In the genomic region with DNA sequence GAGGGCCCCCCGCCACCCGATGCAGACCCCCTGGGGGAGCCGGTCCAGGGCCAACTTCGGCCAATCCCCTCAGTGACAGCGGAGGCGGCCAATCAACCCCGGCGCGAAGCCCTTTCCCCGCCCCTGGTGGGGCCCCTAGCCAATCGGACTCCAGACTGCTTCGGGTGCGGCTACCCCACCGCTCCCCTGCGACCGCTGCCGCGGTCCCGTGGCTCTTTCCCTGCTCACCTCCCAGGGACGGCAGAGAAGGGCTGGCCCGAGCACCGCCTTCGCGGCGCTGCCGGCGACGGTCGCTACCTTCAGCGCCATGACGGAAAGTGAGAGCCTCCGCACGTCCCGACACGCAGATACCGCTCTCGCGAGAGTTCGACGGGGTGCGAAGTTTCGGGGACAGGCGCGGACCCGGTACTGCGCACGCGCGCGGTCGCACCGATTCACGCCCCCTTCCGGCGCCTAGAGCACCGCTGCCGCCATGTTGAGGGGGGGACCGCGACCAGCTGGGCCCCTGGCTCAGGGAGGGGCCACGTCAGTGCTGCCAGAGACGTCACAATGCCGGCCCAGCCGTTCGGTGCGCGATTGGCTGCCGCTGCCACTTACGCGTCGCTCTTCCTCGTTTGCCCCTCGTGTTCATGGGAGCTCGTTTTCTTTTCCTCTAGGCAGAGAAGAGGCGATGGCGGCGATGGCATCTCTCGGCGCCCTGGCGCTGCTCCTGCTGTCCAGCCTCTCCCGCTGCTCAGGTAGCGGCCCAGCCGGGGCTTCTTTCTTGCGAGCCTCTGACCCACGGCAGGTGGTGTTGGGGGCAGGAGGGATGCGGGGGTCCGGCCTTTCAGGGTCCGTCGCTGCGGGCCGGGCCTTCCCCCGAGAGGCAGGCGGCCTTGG, we compare ENCODE assay signal across 1 cellular context.
TF ChIP-seq lines count a peak whose summit lies in the region.

A gene (minus strand): TSS at position 358 of the 879 bp plus-strand sequence. CDS start 49 bp downstream, at position 309.
A gene (plus strand): TSS at position 651 of the 879 bp plus-strand sequence. CDS start 20 bp downstream, at position 671.

TF ChIP-seq in GM12878, 131 proteins besides CTCF, POLR2A, EP300 and RAD21 (continued from another document and continues in another):
- TF ChIP-seq, protein P1, sequence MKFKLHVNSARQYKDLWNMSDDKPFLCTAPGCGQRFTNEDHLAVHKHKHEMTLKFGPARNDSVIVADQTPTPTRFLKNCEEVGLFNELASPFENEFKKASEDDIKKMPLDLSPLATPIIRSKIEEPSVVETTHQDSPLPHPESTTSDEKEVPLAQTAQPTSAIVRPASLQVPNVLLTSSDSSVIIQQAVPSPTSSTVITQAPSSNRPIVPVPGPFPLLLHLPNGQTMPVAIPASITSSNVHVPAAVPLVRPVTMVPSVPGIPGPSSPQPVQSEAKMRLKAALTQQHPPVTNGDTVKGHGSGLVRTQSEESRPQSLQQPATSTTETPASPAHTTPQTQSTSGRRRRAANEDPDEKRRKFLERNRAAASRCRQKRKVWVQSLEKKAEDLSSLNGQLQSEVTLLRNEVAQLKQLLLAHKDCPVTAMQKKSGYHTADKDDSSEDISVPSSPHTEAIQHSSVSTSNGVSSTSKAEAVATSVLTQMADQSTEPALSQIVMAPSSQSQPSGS (IDR thresholded peaks at IDR 0.05; ENCODE audit: low read length) = no peak
- TF ChIP-seq IRF4 (IDR thresholded peaks at IDR 0.05; ENCODE audit: low read depth, low read length) (no peak), NFXL1 (IDR thresholded peaks at IDR 0.05; ENCODE audit: borderline replicate concordance) (no peak), KDM1A (IDR thresholded peaks at IDR 0.05; ENCODE audit: borderline replicate concordance) (no peak), NFIC (IDR thresholded peaks at IDR 0.05; ENCODE audit: low read depth, low read length) (no peak), SPI1 (IDR thresholded peaks at IDR 0.05; ENCODE audit: borderline replicate concordance, insufficient read depth, low read depth, low read length) (no peak), SMAD5 (IDR thresholded peaks at IDR 0.05; ENCODE audit: low read depth) (peak; percentile 35; the same call in 1 of the 2 replicates), NRF1 (conservative IDR thresholded peaks at IDR 0.05; ENCODE audit: low read depth, low read length) (peak; percentile 53), STAT3 (IDR thresholded peaks at IDR 0.05; ENCODE audit: low read depth, low read length) (no peak), EED (IDR thresholded peaks at IDR 0.05; ENCODE audit: low read depth) (no peak), ESRRA (IDR thresholded peaks at IDR 0.05; ENCODE audit: low read length) (no peak), GABPA (IDR thresholded peaks at IDR 0.05; ENCODE audit: low read depth) (no peak), MTA3 (IDR thresholded peaks at IDR 0.05; ENCODE audit: borderline replicate concordance, low read length) (no peak), TCF3 (IDR thresholded peaks at IDR 0.05; ENCODE audit: borderline replicate concordance, insufficient read depth, low read depth, low read length) (peak; percentile 69; the same call in 1 of the 2 replicates), RFX5 (IDR thresholded peaks at IDR 0.05; ENCODE audit: low read depth, low read length) (peak; percentile 74; the same call in 1 of the 2 replicates), HDAC6 (IDR thresholded peaks at IDR 0.05; ENCODE audit: unreplicated experiment) (no peak), LARP7 (IDR thresholded peaks at IDR 0.05) (no peak; the same call in 1 of the 2 replicates), SRF (IDR thresholded peaks at IDR 0.05; ENCODE audit: low read depth in 2 of 2, low read length in 2 of 2) (no peak), ZSCAN29 (IDR thresholded peaks at IDR 0.05) (no peak), IKZF2 (IDR thresholded peaks at IDR 0.05) (no peak), BHLHE40 (IDR thresholded peaks at IDR 0.05; ENCODE audit: borderline replicate concordance in 1 of 2, low read depth in 2 of 2, low read length in 1 of 2) (peak; percentile 3 to 50; a peak in 1 of 4 replicates), BRCA1 (IDR thresholded peaks at IDR 0.05; ENCODE audit: low read depth, low read length) (peak; percentile 83), CBX3 (IDR thresholded peaks at IDR 0.05; ENCODE audit: borderline replicate concordance, low read depth) (no peak), SREBF2 (IDR thresholded peaks at IDR 0.05; ENCODE audit: low read length) (no peak), RB1 (IDR thresholded peaks at IDR 0.05; ENCODE audit: borderline replicate concordance) (no peak), HDGF (IDR thresholded peaks at IDR 0.05) (no peak), ZNF217 (IDR thresholded peaks at IDR 0.05) (no peak), FOS (IDR thresholded peaks at IDR 0.05; ENCODE audit: borderline replicate concordance, extremely low read depth, insufficient read length) (peak; percentile 35), ZNF274 (IDR thresholded peaks at IDR 0.05; ENCODE audit: insufficient read depth, insufficient read length) (no peak)
- TF ChIP-seq, protein P2, sequence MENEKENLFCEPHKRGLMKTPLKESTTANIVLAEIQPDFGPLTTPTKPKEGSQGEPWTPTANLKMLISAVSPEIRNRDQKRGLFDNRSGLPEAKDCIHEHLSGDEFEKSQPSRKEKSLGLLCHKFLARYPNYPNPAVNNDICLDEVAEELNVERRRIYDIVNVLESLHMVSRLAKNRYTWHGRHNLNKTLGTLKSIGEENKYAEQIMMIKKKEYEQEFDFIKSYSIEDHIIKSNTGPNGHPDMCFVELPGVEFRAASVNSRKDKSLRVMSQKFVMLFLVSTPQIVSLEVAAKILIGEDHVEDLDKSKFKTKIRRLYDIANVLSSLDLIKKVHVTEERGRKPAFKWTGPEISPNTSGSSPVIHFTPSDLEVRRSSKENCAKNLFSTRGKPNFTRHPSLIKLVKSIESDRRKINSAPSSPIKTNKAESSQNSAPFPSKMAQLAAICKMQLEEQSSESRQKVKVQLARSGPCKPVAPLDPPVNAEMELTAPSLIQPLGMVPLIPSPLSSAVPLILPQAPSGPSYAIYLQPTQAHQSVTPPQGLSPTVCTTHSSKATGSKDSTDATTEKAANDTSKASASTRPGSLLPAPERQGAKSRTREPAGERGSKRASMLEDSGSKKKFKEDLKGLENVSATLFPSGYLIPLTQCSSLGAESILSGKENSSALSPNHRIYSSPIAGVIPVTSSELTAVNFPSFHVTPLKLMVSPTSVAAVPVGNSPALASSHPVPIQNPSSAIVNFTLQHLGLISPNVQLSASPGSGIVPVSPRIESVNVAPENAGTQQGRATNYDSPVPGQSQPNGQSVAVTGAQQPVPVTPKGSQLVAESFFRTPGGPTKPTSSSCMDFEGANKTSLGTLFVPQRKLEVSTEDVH (IDR thresholded peaks at IDR 0.05; ENCODE audit: low read depth, partially characterized antibody) = no peak
- TF ChIP-seq, protein P3, sequence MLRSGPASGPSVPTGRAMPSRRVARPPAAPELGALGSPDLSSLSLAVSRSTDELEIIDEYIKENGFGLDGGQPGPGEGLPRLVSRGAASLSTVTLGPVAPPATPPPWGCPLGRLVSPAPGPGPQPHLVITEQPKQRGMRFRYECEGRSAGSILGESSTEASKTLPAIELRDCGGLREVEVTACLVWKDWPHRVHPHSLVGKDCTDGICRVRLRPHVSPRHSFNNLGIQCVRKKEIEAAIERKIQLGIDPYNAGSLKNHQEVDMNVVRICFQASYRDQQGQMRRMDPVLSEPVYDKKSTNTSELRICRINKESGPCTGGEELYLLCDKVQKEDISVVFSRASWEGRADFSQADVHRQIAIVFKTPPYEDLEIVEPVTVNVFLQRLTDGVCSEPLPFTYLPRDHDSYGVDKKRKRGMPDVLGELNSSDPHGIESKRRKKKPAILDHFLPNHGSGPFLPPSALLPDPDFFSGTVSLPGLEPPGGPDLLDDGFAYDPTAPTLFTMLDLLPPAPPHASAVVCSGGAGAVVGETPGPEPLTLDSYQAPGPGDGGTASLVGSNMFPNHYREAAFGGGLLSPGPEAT (IDR thresholded peaks at IDR 0.05; ENCODE audit: low read depth) = no peak
- TF ChIP-seq, protein P4, sequence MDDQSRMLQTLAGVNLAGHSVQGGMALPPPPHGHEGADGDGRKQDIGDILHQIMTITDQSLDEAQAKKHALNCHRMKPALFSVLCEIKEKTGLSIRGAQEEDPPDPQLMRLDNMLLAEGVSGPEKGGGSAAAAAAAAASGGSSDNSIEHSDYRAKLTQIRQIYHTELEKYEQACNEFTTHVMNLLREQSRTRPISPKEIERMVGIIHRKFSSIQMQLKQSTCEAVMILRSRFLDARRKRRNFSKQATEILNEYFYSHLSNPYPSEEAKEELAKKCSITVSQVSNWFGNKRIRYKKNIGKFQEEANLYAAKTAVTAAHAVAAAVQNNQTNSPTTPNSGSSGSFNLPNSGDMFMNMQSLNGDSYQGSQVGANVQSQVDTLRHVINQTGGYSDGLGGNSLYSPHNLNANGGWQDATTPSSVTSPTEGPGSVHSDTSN (IDR thresholded peaks at IDR 0.05; ENCODE audit: insufficient replicate concordance, low read depth, low read length) = peak; percentile 94
- TF ChIP-seq, protein P5, sequence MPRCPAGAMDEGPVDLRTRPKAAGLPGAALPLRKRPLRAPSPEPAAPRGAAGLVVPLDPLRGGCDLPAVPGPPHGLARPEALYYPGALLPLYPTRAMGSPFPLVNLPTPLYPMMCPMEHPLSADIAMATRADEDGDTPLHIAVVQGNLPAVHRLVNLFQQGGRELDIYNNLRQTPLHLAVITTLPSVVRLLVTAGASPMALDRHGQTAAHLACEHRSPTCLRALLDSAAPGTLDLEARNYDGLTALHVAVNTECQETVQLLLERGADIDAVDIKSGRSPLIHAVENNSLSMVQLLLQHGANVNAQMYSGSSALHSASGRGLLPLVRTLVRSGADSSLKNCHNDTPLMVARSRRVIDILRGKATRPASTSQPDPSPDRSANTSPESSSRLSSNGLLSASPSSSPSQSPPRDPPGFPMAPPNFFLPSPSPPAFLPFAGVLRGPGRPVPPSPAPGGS (IDR thresholded peaks at IDR 0.05; ENCODE audit: borderline replicate concordance, insufficient read depth, low read depth, low read length, poor library complexity, severe bottlenecking) = no peak
- TF ChIP-seq, protein P6, sequence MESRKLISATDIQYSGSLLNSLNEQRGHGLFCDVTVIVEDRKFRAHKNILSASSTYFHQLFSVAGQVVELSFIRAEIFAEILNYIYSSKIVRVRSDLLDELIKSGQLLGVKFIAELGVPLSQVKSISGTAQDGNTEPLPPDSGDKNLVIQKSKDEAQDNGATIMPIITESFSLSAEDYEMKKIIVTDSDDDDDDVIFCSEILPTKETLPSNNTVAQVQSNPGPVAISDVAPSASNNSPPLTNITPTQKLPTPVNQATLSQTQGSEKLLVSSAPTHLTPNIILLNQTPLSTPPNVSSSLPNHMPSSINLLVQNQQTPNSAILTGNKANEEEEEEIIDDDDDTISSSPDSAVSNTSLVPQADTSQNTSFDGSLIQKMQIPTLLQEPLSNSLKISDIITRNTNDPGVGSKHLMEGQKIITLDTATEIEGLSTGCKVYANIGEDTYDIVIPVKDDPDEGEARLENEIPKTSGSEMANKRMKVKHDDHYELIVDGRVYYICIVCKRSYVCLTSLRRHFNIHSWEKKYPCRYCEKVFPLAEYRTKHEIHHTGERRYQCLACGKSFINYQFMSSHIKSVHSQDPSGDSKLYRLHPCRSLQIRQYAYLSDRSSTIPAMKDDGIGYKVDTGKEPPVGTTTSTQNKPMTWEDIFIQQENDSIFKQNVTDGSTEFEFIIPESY (IDR thresholded peaks at IDR 0.05) = no peak
- TF ChIP-seq, protein P7, sequence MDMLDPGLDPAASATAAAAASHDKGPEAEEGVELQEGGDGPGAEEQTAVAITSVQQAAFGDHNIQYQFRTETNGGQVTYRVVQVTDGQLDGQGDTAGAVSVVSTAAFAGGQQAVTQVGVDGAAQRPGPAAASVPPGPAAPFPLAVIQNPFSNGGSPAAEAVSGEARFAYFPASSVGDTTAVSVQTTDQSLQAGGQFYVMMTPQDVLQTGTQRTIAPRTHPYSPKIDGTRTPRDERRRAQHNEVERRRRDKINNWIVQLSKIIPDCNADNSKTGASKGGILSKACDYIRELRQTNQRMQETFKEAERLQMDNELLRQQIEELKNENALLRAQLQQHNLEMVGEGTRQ (IDR thresholded peaks at IDR 0.05; ENCODE audit: borderline replicate concordance, low read depth, low read length) = no peak
- TF ChIP-seq, protein P8, sequence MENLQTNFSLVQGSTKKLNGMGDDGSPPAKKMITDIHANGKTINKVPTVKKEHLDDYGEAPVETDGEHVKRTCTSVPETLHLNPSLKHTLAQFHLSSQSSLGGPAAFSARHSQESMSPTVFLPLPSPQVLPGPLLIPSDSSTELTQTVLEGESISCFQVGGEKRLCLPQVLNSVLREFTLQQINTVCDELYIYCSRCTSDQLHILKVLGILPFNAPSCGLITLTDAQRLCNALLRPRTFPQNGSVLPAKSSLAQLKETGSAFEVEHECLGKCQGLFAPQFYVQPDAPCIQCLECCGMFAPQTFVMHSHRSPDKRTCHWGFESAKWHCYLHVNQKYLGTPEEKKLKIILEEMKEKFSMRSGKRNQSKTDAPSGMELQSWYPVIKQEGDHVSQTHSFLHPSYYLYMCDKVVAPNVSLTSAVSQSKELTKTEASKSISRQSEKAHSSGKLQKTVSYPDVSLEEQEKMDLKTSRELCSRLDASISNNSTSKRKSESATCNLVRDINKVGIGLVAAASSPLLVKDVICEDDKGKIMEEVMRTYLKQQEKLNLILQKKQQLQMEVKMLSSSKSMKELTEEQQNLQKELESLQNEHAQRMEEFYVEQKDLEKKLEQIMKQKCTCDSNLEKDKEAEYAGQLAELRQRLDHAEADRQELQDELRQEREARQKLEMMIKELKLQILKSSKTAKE (IDR thresholded peaks at IDR 0.05; ENCODE audit: low read depth, poor library complexity, severe bottlenecking) = no peak
- TF ChIP-seq, protein P9, sequence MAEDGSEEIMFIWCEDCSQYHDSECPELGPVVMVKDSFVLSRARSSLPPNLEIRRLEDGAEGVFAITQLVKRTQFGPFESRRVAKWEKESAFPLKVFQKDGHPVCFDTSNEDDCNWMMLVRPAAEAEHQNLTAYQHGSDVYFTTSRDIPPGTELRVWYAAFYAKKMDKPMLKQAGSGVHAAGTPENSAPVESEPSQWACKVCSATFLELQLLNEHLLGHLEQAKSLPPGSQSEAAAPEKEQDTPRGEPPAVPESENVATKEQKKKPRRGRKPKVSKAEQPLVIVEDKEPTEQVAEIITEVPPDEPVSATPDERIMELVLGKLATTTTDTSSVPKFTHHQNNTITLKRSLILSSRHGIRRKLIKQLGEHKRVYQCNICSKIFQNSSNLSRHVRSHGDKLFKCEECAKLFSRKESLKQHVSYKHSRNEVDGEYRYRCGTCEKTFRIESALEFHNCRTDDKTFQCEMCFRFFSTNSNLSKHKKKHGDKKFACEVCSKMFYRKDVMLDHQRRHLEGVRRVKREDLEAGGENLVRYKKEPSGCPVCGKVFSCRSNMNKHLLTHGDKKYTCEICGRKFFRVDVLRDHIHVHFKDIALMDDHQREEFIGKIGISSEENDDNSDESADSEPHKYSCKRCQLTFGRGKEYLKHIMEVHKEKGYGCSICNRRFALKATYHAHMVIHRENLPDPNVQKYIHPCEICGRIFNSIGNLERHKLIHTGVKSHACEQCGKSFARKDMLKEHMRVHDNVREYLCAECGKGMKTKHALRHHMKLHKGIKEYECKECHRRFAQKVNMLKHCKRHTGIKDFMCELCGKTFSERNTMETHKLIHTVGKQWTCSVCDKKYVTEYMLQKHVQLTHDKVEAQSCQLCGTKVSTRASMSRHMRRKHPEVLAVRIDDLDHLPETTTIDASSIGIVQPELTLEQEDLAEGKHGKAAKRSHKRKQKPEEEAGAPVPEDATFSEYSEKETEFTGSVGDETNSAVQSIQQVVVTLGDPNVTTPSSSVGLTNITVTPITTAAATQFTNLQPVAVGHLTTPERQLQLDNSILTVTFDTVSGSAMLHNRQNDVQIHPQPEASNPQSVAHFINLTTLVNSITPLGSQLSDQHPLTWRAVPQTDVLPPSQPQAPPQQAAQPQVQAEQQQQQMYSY (CRISPR knock-in tag; IDR thresholded peaks at IDR 0.05) = no peak
